15 cellular contexts compared by ENCODE assay signal in the genomic region with DNA sequence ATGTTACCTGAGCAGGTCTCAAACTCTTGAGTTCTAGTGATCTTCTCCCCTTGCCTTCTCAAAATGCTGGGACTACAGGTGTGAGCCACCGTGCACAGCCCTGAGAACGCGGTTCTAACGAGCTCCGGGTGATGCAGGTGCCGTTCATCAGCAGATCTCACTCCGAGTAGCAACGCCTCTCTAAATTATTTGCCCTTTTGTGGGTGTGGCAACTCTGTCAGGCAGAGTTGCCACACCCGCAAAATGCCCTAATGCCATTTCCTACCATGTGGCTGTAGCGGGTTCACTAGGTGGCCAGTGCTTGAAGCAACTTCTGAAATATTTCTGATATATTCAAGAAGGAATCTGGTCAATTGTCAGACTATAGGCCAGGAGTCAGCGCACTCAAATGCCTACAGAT.
DNase-seq lines count a peak whose midpoint lies in the region; ATAC-seq and TF ChIP-seq lines count a peak whose summit lies in the region.
"Had no signal": no experiment of that assay in that cellular context is flagged by ENCODE, and none has a peak within 500 bp of the region (broad histone marks: within the 10 kb centered on the region; RNA-seq: fewer than 3 reads in every experiment).

No MANE protein-coding gene starts in this region.

- H3K4me3 Mint-ChIP-seq in T-helper 17 cell, result no peak overlapping the region
- H3K4me3 Mint-ChIP-seq: CD14-positive monocyte; CD4-positive, alpha-beta memory T cell; HFFc6 had no signal

- peaks cover 5% of the 10 kb centered on the region for H3K4me1 Mint-ChIP-seq in T-helper 17 cell
- H3K4me1 Mint-ChIP-seq: CD14-positive monocyte had no signal

- intact Hi-C loops in mucosa of descending colon (cut with DNase I, micrococcal nuclease), result no loop called here

- H3K27ac Mint-ChIP-seq in T-helper 17 cell, result peak overlapping the region; percentile 47
- H3K27ac Mint-ChIP-seq: CD14-positive monocyte, HFFc6 had no signal

- H3K36me3 ChIP-seq in mucosa of descending colon (ENCODE audit: low read depth), result no peaks in the 10 kb centered on the region

- H3K27me3 Mint-ChIP-seq in T-helper 17 cell, result no peaks in the 10 kb centered on the region
- H3K27me3 Mint-ChIP-seq: CD4-positive, alpha-beta memory T cell had no signal

- H3K4me3 ChIP-seq in mucosa of descending colon, result no peak overlapping the region
- H3K4me3 ChIP-seq: BLaER1, GM23248 had no signal

- ATAC-seq in T-helper 17 cell (no peak), mucosa of descending colon (peak; percentile 49), GM21723 (IDR thresholded peaks at IDR 0.05; ENCODE audit: unreplicated experiment) (no peak)

- H3K4me1 ChIP-seq in mucosa of descending colon (ENCODE audit: low read depth), result no peaks in the 10 kb centered on the region
- H3K4me1 ChIP-seq: BLaER1 had no signal

- TF ChIP-seq CTCF in mucosa of descending colon (IDR thresholded peaks at IDR 0.05), result no peak

- H3K9me3 ChIP-seq in T-helper 17 cell (ENCODE audit: control insufficient read depth, low read length, poor library complexity, severe bottlenecking) (no peaks in the 10 kb centered on the region), mucosa of descending colon (no peaks in the 10 kb centered on the region)

- DNase-seq in NCI-H748 (lab: John Stamatoyannopoulos, UW; ENCODE audit: unreplicated experiment), result peak; percentile 40
- DNase-seq in NCI-H748 treated with DMSO at 0.1 percent for 48 hours (lab: John Stamatoyannopoulos, UW), result no peak
- DNase-seq in T-helper 17 cell, result no peak
- no peak for DNase-seq in mucosa of descending colon
- DNase-seq in glomerular visceral epithelial cell (ENCODE audit: extremely low spot score), result no peak
- DNase-seq in GOT3 (lab: John Stamatoyannopoulos, UW), result no peak
- DNase-seq: CD4-positive, alpha-beta memory T cell; DMS79 treated with DMSO at 0.1 percent for 48 hours; GF-D8; GM23248; HCEC 1CT; HFFc6 had no signal

- H3K36me3 Mint-ChIP-seq in T-helper 17 cell (ENCODE audit: low read depth), result peaks cover 2% of the 10 kb centered on the region
- H3K36me3 Mint-ChIP-seq: CD14-positive monocyte had no signal
